In genomic region chr1:116556289-116557006, GRCh38 we compare ENCODE assay signal across 8 cellular contexts. TPM values are rescaled to one million over a fixed set of nuclear protein-coding genes. Genes with fewer than 3 reads are reported as not detected.
DNase-seq lines count a peak whose midpoint lies in the region; ATAC-seq and TF ChIP-seq lines count a peak whose summit lies in the region.

No MANE protein-coding gene starts in this region.

- H3K4me3 Mint-ChIP-seq in progenitor cell of endocrine pancreas (ENCODE audit: low read depth): no peak overlapping the region

- no peaks in the 10 kb centered on the region for H3K27me3 Mint-ChIP-seq in progenitor cell of endocrine pancreas

- ATAC-seq in GM18520 (IDR thresholded peaks at IDR 0.05; ENCODE audit: unreplicated experiment): peak; percentile 41
- ATAC-seq in HG02938 (IDR thresholded peaks at IDR 0.05; ENCODE audit: unreplicated experiment): peak; percentile 53

- H3K4me3 ChIP-seq in adrenal gland (no peak overlapping the region), tibial artery (no peak overlapping the region)

- no peak overlapping the region for H3K27ac Mint-ChIP-seq in progenitor cell of endocrine pancreas

- H3K27me3 ChIP-seq in adrenal gland: no peaks in the 10 kb centered on the region
- H3K27me3 ChIP-seq in tibial artery: no peaks in the 10 kb centered on the region

- no peaks in the 10 kb centered on the region for H3K36me3 Mint-ChIP-seq in progenitor cell of endocrine pancreas (ENCODE audit: insufficient read depth)

- no peak for TF ChIP-seq CTCF in adrenal gland (IDR thresholded peaks at IDR 0.05)
- no peak for TF ChIP-seq CTCF in tibial artery (IDR thresholded peaks at IDR 0.05)
- TF ChIP-seq CTCF in progenitor cell of endocrine pancreas (IDR thresholded peaks at IDR 0.05; ENCODE audit: unreplicated experiment): no peak

- H3K4me1 ChIP-seq in adrenal gland (replicated peaks in 1 of 2) (no peaks in the 10 kb centered on the region), tibial artery (peaks cover 0 to 31% (median 8%) of the 10 kb centered on the region in 4 donors)

- DNase-seq in RPMI7951 (ENCODE audit: low read depth) (peak; percentile 98), adrenal gland (peak in 6 of 7 donors; percentile 25 to 62 (median 40)), mucosa of gallbladder (ENCODE audit: low spot score) (peak; percentile 60), tibial artery (peak; percentile 73 to 89), progenitor cell of endocrine pancreas (ENCODE audit: low spot score, unreplicated experiment) (no peak), mesenteric fat pad (ENCODE audit: low spot score) (no peak)

- no peaks in the 10 kb centered on the region for H3K9me3 ChIP-seq in adrenal gland (replicated peaks in 1 of 3)
- H3K9me3 ChIP-seq in tibial artery: no peaks in the 10 kb centered on the region

- H3K36me3 ChIP-seq in adrenal gland (replicated peaks in 1 of 2) (no peaks in the 10 kb centered on the region), tibial artery (no peaks in the 10 kb centered on the region)

- no peak for TF ChIP-seq POLR2A in adrenal gland (IDR thresholded peaks at IDR 0.05)

- intact Hi-C loops in adrenal gland (cut with DNase I) (no loop called here), tibial artery (cut with DNase I; ENCODE audit: low total_unique reads) (no loop called here)

- 79 to 86% (median 81%) methylated on average over 6 of the region's 6 CpGs for WGBS in adrenal gland, 4 donors

- H3K27ac ChIP-seq in adrenal gland: peak overlapping the region in 1 of 5 donors; percentile 4
- peak overlapping the region; percentile 13 to 47 for H3K27ac ChIP-seq in tibial artery

- H3K4me1 Mint-ChIP-seq in progenitor cell of endocrine pancreas (ENCODE audit: low read depth): no peaks in the 10 kb centered on the region

- H3K9me3 Mint-ChIP-seq in progenitor cell of endocrine pancreas (ENCODE audit: low read depth): no peaks in the 10 kb centered on the region

RNA-seq across cellular contexts. Expression of gene CD58, which starts 14.4 kb away (rescaled TPM):
- total RNA-seq in RPMI7951 (2014; rRNA removed; shearing (Covaris generic)): 91.5 and 111 TPM in 2 replicates
- total RNA-seq in adrenal gland (10 to 100 TPM in 6 of 8 donors, 1 to 10 TPM in 2; 9.5 to 41.1 (median 12.5) TPM), mucosa of gallbladder (24.2 TPM), progenitor cell of endocrine pancreas (7.0 and 7.4 TPM in 2 replicates), mesenteric fat pad (23.9 TPM)
- polyA plus RNA-seq in adrenal gland: 10 to 100 TPM in 1 of 3 donors, 1 to 10 TPM in 2; 6.3 to 43.6 (median 9.8) TPM

Comparison
In these comparisons a context has a peak if more than half of its experiments do, and no peak if none do; other contexts are left out.
1. DNase-seq: peak in RPMI7951 (single experiment), adrenal gland (6 of 7), mucosa of gallbladder (single experiment) and tibial artery (2 of 2); none in progenitor cell of endocrine pancreas (single experiment) and mesenteric fat pad (single experiment).